ENCODE assay signal across 1 cellular context in the genomic region with DNA sequence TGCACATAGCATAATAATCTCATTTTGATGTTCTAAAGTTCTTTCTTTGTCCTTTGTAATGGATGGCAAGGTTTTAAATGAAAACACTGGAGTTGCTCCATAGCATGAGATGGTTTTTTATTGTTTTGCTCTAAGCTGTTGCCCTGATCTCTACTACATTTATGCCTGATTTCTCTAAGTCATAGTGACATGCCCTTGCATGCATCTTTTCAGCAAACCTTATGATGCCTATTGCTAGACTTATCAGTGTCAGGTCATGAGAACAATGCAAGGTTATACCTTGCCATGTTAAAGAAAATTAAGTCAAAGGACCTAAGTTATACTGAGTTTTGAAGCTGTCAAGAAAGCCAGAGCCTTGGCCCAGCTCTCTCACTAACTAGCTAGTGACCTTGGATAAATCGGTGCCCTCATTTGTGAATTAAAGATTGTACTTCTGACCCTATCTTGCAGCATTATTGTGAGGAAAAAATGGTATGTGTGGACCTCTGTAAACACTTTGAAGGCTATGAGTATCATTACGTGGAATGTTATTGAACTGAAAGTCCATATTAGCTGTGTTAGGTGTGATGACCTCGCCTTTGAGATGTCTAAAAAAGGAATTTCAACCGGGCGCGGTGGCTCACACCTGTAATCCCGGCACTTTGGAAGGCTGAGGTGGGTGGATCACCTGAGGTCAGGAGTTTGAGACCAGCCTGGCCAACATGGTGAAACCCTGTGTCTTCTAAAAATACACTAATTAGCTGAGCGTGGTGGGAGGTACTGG.
A peak's percentile ranks its signal among the peaks of the same experiment; 100 is the strongest.
TF ChIP-seq lines count a peak whose summit lies in the region.

No MANE protein-coding gene starts in this region.

TF ChIP-seq in HCT116, 20 proteins besides CTCF, POLR2A, EP300 and RAD21 (continued from another document):
- TF ChIP-seq CEBPB (IDR thresholded peaks at IDR 0.05; ENCODE audit: low read depth): no peak
- TF ChIP-seq SP1 (IDR thresholded peaks at IDR 0.05; ENCODE audit: low read depth): peak; percentile 28; the same call in 1 of the 2 replicates
- peak; percentile 36; the same call in 1 of the 2 replicates for TF ChIP-seq CBX3 (IDR thresholded peaks at IDR 0.05; ENCODE audit: low read depth)
- TF ChIP-seq SRF (IDR thresholded peaks at IDR 0.05; ENCODE audit: low read depth): peak; percentile 60; the same call in 1 of the 2 replicates
- TF ChIP-seq FOSL1 (IDR thresholded peaks at IDR 0.05; ENCODE audit: low read depth): no peak
- 0 out of 2 replicates have a peak, but pooled peaks have one; percentile 22 for TF ChIP-seq JUND (IDR thresholded peaks at IDR 0.05)
- TF ChIP-seq, protein P1, sequence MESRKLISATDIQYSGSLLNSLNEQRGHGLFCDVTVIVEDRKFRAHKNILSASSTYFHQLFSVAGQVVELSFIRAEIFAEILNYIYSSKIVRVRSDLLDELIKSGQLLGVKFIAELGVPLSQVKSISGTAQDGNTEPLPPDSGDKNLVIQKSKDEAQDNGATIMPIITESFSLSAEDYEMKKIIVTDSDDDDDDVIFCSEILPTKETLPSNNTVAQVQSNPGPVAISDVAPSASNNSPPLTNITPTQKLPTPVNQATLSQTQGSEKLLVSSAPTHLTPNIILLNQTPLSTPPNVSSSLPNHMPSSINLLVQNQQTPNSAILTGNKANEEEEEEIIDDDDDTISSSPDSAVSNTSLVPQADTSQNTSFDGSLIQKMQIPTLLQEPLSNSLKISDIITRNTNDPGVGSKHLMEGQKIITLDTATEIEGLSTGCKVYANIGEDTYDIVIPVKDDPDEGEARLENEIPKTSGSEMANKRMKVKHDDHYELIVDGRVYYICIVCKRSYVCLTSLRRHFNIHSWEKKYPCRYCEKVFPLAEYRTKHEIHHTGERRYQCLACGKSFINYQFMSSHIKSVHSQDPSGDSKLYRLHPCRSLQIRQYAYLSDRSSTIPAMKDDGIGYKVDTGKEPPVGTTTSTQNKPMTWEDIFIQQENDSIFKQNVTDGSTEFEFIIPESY (IDR thresholded peaks at IDR 0.05; ENCODE audit: extremely low read depth, insufficient replicate concordance, low read length): no peak
- TF ChIP-seq, protein P2, sequence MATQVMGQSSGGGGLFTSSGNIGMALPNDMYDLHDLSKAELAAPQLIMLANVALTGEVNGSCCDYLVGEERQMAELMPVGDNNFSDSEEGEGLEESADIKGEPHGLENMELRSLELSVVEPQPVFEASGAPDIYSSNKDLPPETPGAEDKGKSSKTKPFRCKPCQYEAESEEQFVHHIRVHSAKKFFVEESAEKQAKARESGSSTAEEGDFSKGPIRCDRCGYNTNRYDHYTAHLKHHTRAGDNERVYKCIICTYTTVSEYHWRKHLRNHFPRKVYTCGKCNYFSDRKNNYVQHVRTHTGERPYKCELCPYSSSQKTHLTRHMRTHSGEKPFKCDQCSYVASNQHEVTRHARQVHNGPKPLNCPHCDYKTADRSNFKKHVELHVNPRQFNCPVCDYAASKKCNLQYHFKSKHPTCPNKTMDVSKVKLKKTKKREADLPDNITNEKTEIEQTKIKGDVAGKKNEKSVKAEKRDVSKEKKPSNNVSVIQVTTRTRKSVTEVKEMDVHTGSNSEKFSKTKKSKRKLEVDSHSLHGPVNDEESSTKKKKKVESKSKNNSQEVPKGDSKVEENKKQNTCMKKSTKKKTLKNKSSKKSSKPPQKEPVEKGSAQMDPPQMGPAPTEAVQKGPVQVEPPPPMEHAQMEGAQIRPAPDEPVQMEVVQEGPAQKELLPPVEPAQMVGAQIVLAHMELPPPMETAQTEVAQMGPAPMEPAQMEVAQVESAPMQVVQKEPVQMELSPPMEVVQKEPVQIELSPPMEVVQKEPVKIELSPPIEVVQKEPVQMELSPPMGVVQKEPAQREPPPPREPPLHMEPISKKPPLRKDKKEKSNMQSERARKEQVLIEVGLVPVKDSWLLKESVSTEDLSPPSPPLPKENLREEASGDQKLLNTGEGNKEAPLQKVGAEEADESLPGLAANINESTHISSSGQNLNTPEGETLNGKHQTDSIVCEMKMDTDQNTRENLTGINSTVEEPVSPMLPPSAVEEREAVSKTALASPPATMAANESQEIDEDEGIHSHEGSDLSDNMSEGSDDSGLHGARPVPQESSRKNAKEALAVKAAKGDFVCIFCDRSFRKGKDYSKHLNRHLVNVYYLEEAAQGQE (IDR thresholded peaks at IDR 0.05; ENCODE audit: low read depth): no peak
